ENCODE assay signal across 15 cellular contexts in genomic region chr1:200666309-200666708, GRCh38. TPM values are rescaled to one million over a fixed set of nuclear protein-coding genes. Genes with fewer than 3 reads are reported as not detected.
DNase-seq lines count a peak whose midpoint lies in the region; ATAC-seq and TF ChIP-seq lines count a peak whose summit lies in the region.
"Had no signal": no experiment of that assay in that cellular context is flagged by ENCODE, and none has a peak within 500 bp of the region (broad histone marks: within the 10 kb centered on the region; RNA-seq: fewer than 3 reads in every experiment).

No MANE protein-coding gene starts in this region.

- peak overlapping the region; percentile 79 for H3K27ac Mint-ChIP-seq in nephron progenitor cell
- no peak overlapping the region for H3K27ac Mint-ChIP-seq in Caco-2 (ENCODE audit: unreplicated experiment)
- H3K27ac Mint-ChIP-seq: T-helper 1 cell treated with Interleukin-12 subunit alpha and Interleukin-12 subunit beta and Interleukin-4 antibody, amounts not matched to agents 30 μg/mL and 1 μg/mL, for 36 hours had no signal

- peaks cover 59% of the 10 kb centered on the region for H3K36me3 ChIP-seq in BLaER1
- no peaks in the 10 kb centered on the region for H3K36me3 ChIP-seq in Caco-2 (ENCODE audit: control insufficient read depth, insufficient read depth, low read length)
- H3K36me3 ChIP-seq: ovary had no signal

- no peaks in the 10 kb centered on the region for H4K20me1 ChIP-seq in BLaER1

- 0 out of 2 replicates have a peak overlapping the region, but pooled peaks have one; percentile 9 for H3K9ac ChIP-seq in BLaER1

- H3K27me3 Mint-ChIP-seq in nephron progenitor cell (ENCODE audit: low read depth, poor library complexity) (no peaks in the 10 kb centered on the region), Caco-2 (ENCODE audit: insufficient read depth, unreplicated experiment) (no peaks in the 10 kb centered on the region)

- CTCF ChIA-PET in Caco-2 (lab: Charles Lee): no interaction called here

- H3K9me3 Mint-ChIP-seq in nephron progenitor cell (no peaks in the 10 kb centered on the region), Caco-2 (ENCODE audit: unreplicated experiment) (no peaks in the 10 kb centered on the region)
- H3K9me3 Mint-ChIP-seq: T-helper 1 cell treated with Interleukin-12 subunit alpha and Interleukin-12 subunit beta and Interleukin-4 antibody, amounts not matched to agents 30 μg/mL and 1 μg/mL, for 36 hours had no signal

- H3K4me2 ChIP-seq in BLaER1: peak overlapping the region; percentile 45

- H3K27me3 ChIP-seq in BLaER1 (no peaks in the 10 kb centered on the region), Caco-2 (replicated peaks; ENCODE audit: control insufficient read depth, insufficient read depth, low read length) (no peaks in the 10 kb centered on the region)
- H3K27me3 ChIP-seq: ovary had no signal

- H3K9me3 ChIP-seq in BLaER1: no peaks in the 10 kb centered on the region
- no peaks in the 10 kb centered on the region for H3K9me3 ChIP-seq in Caco-2
- H3K9me3 ChIP-seq: ovary had no signal

- intact Hi-C loops in Caco-2 (cut with micrococcal nuclease; ENCODE audit: unreplicated experiment): loop anchor here (5.0 kb wide), 1 partner anchor 226 kb away; the partner anchor contains the start of gene INAVA

- ATAC-seq in GM21576 (IDR thresholded peaks at IDR 0.05; ENCODE audit: unreplicated experiment): no peak
- ATAC-seq in HG02970 (IDR thresholded peaks at IDR 0.05; ENCODE audit: low FRiP score, unreplicated experiment): no peak

- H3K4me3 ChIP-seq in BLaER1 (no peak overlapping the region), Caco-2 (ENCODE audit: low read depth, low read length) (no peak overlapping the region)
- H3K4me3 ChIP-seq: ovary had no signal

- H3K4me3 Mint-ChIP-seq in nephron progenitor cell (no peak overlapping the region), Caco-2 (ENCODE audit: unreplicated experiment) (no peak overlapping the region)
- H3K4me3 Mint-ChIP-seq: T-helper 1 cell treated with Interleukin-12 subunit alpha and Interleukin-12 subunit beta and Interleukin-4 antibody, amounts not matched to agents 30 μg/mL and 1 μg/mL, for 36 hours had no signal

- BruUV-seq in Caco-2 (replicated peaks; lab: Mats Ljungman, UMichigan): no TSS peak

- peak; percentile 7 for DNase-seq in ELF-1 (ENCODE audit: low read depth, low spot score)
- DNase-seq in dermis blood vessel endothelial cell: peak; percentile 45
- no peak for DNase-seq in nephron progenitor cell
- no peak for DNase-seq in iPS-NIHi7 (ENCODE audit: extremely low spot score)
- no peak for DNase-seq in Caco-2
- DNase-seq: activated CD4-positive, alpha-beta T cell treated with anti-CD3 and anti-CD28 coated beads for 1 hour; amniotic stem cell; GDM1; NCI-H2081; NCI-H82 had no signal

- H3K36me3 Mint-ChIP-seq in nephron progenitor cell (ENCODE audit: low read depth): peaks cover 60% of the 10 kb centered on the region
- H3K36me3 Mint-ChIP-seq in Caco-2 (ENCODE audit: insufficient read depth, unreplicated experiment): peaks cover 18% of the 10 kb centered on the region

- no peak overlapping the region for H3K27ac ChIP-seq in BLaER1

- H3K4me1 ChIP-seq in BLaER1 (peaks cover 32% of the 10 kb centered on the region), Caco-2 (peaks cover 16% of the 10 kb centered on the region)

- H3K4me1 Mint-ChIP-seq in nephron progenitor cell (peaks cover 38% of the 10 kb centered on the region), Caco-2 (ENCODE audit: low read depth, unreplicated experiment) (peaks cover 10% of the 10 kb centered on the region)

- POLR2A ChIA-PET in Caco-2 (lab: Charles Lee): no interaction called here

- TF ChIP-seq CTCF in nephron progenitor cell (IDR thresholded peaks at IDR 0.05): no peak
- TF ChIP-seq CTCF in Caco-2 (IDR thresholded peaks at IDR 0.05; ENCODE audit: insufficient read depth in 1 of 2, low read depth in 1 of 2, low read length in 1 of 2, severe bottlenecking in 1 of 2, unreplicated experiment in 1 of 2): no peak

RNA-seq across cellular contexts. Expression of gene DDX59, which starts 3.4 kb away (rescaled TPM):
- total RNA-seq in dermis blood vessel endothelial cell (12.8 and 17.2 TPM in 2 replicates), Caco-2 (2022) (13.5 and 16.3 TPM in 2 replicates)

RNA-seq across cellular contexts. Expression of gene KIF14, which starts 45.8 kb away (rescaled TPM):
- total RNA-seq in dermis blood vessel endothelial cell (3.1 and 18.0 TPM in 2 replicates), Caco-2 (2022) (11.6 and 12.3 TPM in 2 replicates)

Comparison
In these comparisons a context has a peak if more than half of its experiments do, and no peak if none do; other contexts are left out.
1. DNase-seq: peak in ELF-1 (single experiment) and dermis blood vessel endothelial cell (single experiment); none in nephron progenitor cell (single experiment), iPS-NIHi7 (single experiment) and Caco-2 (0 of 2).